ENCODE assay signal across 8 cellular contexts in the genomic region with DNA sequence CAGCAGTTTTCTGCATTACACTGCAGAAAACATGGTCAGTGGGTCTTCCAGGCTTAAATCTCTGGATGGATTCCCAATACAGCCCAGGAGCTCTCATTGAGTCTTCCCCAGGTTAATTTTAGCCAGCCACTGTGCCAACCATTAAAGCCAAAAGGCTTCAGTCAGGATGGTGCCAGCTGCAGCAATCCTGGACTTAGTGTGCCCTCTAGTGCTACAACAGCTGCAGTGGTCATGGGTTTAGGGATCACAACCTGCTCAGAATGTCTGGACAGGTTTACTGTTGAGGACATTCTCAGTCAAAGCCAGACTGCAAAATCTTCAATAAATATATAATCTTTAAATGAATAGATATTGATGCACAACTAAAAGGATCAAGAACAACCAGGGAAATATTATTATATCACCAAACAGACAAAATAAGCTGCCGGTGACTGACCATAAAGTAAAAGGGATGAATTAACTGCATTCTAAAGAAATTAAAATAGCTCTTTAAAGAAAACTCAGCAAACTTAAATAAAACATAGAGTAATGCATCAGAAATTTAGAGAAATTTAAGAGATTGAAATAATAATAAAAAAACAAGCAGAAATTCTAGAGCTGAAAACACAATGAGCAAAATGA.
A peak's percentile ranks its signal among the peaks of the same experiment; 100 is the strongest.
DNase-seq lines count a peak whose midpoint lies in the region; TF ChIP-seq lines count a peak whose summit lies in the region.

No MANE protein-coding gene starts in this region.

- no peaks in the 10 kb centered on the region for H3K79me2 ChIP-seq in DOHH2 (ENCODE audit: control insufficient read depth, low read length)

- no peak overlapping the region for H3K4me2 ChIP-seq in DOHH2 (ENCODE audit: low read length)

- no peak overlapping the region for H3K9ac ChIP-seq in SK-N-MC (ENCODE audit: insufficient read length)

- TF ChIP-seq CTCF in DOHH2 (IDR thresholded peaks at IDR 0.05; ENCODE audit: low read depth, low read length, poor library complexity, severe bottlenecking) (peak; percentile 12), GM20000 (IDR thresholded peaks at IDR 0.05; ENCODE audit: extremely low read depth, missing control alignments) (peak; percentile 9)

- DNase-seq in GM20000 (ENCODE audit: low spot score) (peak; percentile 8), SK-N-MC (ENCODE audit: low read depth, low spot score) (peak; percentile 16), hepatic stellate cell (ENCODE audit: low spot score) (peak; percentile 50), NCI-H128 (lab: John Stamatoyannopoulos, UW; ENCODE audit: unreplicated experiment) (no peak), CD1c-positive myeloid dendritic cell (ENCODE audit: extremely low spot score) (no peak)
- peak; percentile 17 for DNase-seq in Jurkat, Clone E6-1 (ENCODE audit: low read depth, low spot score)
- no peak for DNase-seq in effector CD8-positive, alpha-beta T cell (lab: John Stamatoyannopoulos, UW)

- no peaks in the 10 kb centered on the region for H3K27me3 ChIP-seq in DOHH2 (ENCODE audit: control insufficient read depth, low read length)

- H3K4me1 ChIP-seq in DOHH2 (ENCODE audit: control insufficient read depth, low read length), result no peaks in the 10 kb centered on the region

- H3K36me3 ChIP-seq in DOHH2 (ENCODE audit: control insufficient read depth, low read length) (no peaks in the 10 kb centered on the region), SK-N-MC (ENCODE audit: insufficient read depth, low read length) (no peaks in the 10 kb centered on the region)

- no peaks in the 10 kb centered on the region for H4K20me1 ChIP-seq in DOHH2 (ENCODE audit: control insufficient read depth, insufficient read depth, low read depth, low read length)

- H3K9me2 ChIP-seq in DOHH2 (replicated peaks; ENCODE audit: control insufficient read depth, low read length), result no peaks in the 10 kb centered on the region

- H3K9me3 ChIP-seq in DOHH2 (ENCODE audit: control insufficient read depth, insufficient read depth, low read length), result no peaks in the 10 kb centered on the region
- H3K9me3 ChIP-seq in SK-N-MC (ENCODE audit: low read depth, low read length), result no peaks in the 10 kb centered on the region

- no peaks in the 10 kb centered on the region for H3F3A ChIP-seq in DOHH2 (ENCODE audit: control insufficient read depth, insufficient read depth)

- H3K4me3 ChIP-seq in DOHH2 (ENCODE audit: low read length), result no peak overlapping the region
- no peak overlapping the region for H3K4me3 ChIP-seq in Jurkat, Clone E6-1 (ENCODE audit: low read length)
- no peak overlapping the region for H3K4me3 ChIP-seq in SK-N-MC

- H3K27ac ChIP-seq in DOHH2 (ENCODE audit: low read depth, low read length) (no peak overlapping the region), SK-N-MC (no peak overlapping the region)

Comparison
In these comparisons a context has a peak if more than half of its experiments do, and no peak if none do; other contexts are left out.
1. DNase-seq: peak in GM20000 (single experiment), Jurkat, Clone E6-1 (single experiment), SK-N-MC (single experiment) and hepatic stellate cell (single experiment); none in NCI-H128 (single experiment), effector CD8-positive, alpha-beta T cell (single experiment) and CD1c-positive myeloid dendritic cell (single experiment).